ENCODE assay signal across 1 cellular context in genomic region chr4:2817136-2817535, GRCh38.
TF ChIP-seq lines count a peak whose summit lies in the region.

No MANE protein-coding gene starts in this region.

TF ChIP-seq in WTC11, 78 proteins besides CTCF, POLR2A, EP300 and RAD21 (continued from another document):
- no peak for TF ChIP-seq AFF4 (CRISPR knock-in tag; IDR thresholded peaks at IDR 0.05; ENCODE audit: borderline replicate concordance)
- no peak for TF ChIP-seq GABPB1 (CRISPR knock-in tag; IDR thresholded peaks at IDR 0.05)
- TF ChIP-seq ZSCAN18 (CRISPR knock-in tag; IDR thresholded peaks at IDR 0.05): no peak
- TF ChIP-seq, protein P1, sequence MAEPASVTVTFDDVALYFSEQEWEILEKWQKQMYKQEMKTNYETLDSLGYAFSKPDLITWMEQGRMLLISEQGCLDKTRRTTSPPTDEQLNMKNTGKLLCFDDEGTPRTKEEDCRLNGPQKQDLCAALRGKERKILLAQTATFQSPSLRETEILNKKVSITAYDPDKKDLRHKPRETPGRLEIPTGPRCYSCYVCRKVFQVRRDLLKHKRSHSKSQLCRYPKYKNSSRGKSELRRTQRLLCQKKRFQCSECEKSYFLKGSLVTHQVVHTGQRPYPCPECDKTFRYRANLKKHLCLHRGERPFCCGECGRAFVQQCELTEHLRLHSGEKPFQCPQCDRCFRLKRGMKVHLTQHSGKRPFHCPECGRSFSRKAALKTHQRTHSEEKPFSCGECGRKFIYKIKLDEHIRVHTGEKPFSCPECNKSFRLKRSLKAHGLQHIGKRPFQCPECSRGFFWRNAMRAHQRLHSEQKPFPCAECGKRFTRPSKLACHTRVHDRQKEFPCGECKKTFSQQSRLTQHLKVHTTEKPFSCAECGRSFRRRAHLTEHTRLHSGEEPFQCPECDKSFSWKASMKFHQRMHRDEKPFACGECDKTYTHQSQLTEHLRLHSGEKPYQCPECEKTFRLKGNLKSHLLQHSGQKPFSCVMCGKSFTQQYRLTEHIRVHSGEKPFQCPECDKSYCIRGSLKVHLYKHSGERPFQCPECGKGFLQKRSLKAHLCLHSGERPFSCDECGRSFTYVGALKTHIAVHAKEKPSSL (CRISPR knock-in tag; conservative IDR thresholded peaks at IDR 0.05): no peak
- TF ChIP-seq AR (CRISPR knock-in tag; IDR thresholded peaks at IDR 0.05): no peak
- TF ChIP-seq JAZF1 (CRISPR knock-in tag; IDR thresholded peaks at IDR 0.05): no peak
TF ChIP-seq in WTC11: peak in this region for 0.
